Comparison of ENCODE assay signal across 19 cellular contexts in genomic region chr2:75041226-75041625, GRCh38.
"Had no signal": no experiment of that assay in that cellular context is flagged by ENCODE, and none has a peak within 500 bp of the region (broad histone marks: within the 10 kb centered on the region; RNA-seq: fewer than 3 reads in every experiment).

No MANE protein-coding gene starts in this region.

- H3K27me3 Mint-ChIP-seq: effector memory CD8-positive, alpha-beta T cell; naive thymus-derived CD4-positive, alpha-beta T cell; stimulated activated memory B cell treated with anti-CD40 and anti-IgM and Interleukin-4, amounts not matched to agents 10 μg/mL and 1 μg/mL and 100 μg/mL, for 72 hours; stimulated activated naive CD8-positive, alpha-beta T cell treated with anti-CD3 and anti-CD28 coated beads, Interleukin-15, Interleukin-2, amounts not matched to agents 100 ng/mL and 50 ng/mL, for 24 hours had no signal

- H3K4me1 Mint-ChIP-seq: stimulated activated memory B cell treated with anti-CD40 and anti-IgM and Interleukin-4, amounts not matched to agents 10 μg/mL and 1 μg/mL and 100 μg/mL, for 72 hours had no signal

- H3K4me1 ChIP-seq: right lobe of liver, testis had no signal

- H3K9me3 ChIP-seq: neutrophil, psoas muscle, right lobe of liver, spleen, testis, tibial nerve had no signal

- H3K27ac Mint-ChIP-seq: dendritic cell treated with granulocyte-macrophage colony-stimulating factor and Interleukin-4, amounts not matched to agents 40 ng/mL and 50 ng/mL, for 4 days; effector memory CD8-positive, alpha-beta T cell; naive thymus-derived CD4-positive, alpha-beta T cell; stimulated activated memory B cell treated with anti-CD40 and anti-IgM and Interleukin-4, amounts not matched to agents 10 μg/mL and 1 μg/mL and 100 μg/mL, for 72 hours; stimulated activated naive CD8-positive, alpha-beta T cell treated with anti-CD3 and anti-CD28 coated beads, Interleukin-15, Interleukin-2, amounts not matched to agents 100 ng/mL and 50 ng/mL, for 24 hours had no signal

- DNase-seq: effector memory CD8-positive, alpha-beta T cell; foreskin melanocyte; head of caudate nucleus; left ventricle myocardium superior; mammary epithelial cell; naive thymus-derived CD4-positive, alpha-beta T cell; psoas muscle; retina; right lobe of liver; spleen; stimulated activated CD4-positive, alpha-beta T cell treated with anti-CD3 and anti-CD28 coated beads, Interleukin-15, amount 100 ng/mL, for 24 hours; stimulated activated CD4-positive, alpha-beta T cell treated with anti-CD3 and anti-CD28 coated beads, Interleukin-1b, Interleukin-23, amount 100 ng/mL, for 48 hours; stimulated activated CD4-positive, alpha-beta T cell treated with anti-CD3 and anti-CD28 coated beads, Interleukin-4, amount 100 ng/mL, for 24 hours; testis had no signal

- H3K4me3 Mint-ChIP-seq: dendritic cell treated with granulocyte-macrophage colony-stimulating factor and Interleukin-4, amounts not matched to agents 40 ng/mL and 50 ng/mL, for 4 days; effector memory CD8-positive, alpha-beta T cell; stimulated activated memory B cell treated with anti-CD40 and anti-IgM and Interleukin-4, amounts not matched to agents 10 μg/mL and 1 μg/mL and 100 μg/mL, for 72 hours; stimulated activated naive CD8-positive, alpha-beta T cell treated with anti-CD3 and anti-CD28 coated beads, Interleukin-15, Interleukin-2, amounts not matched to agents 100 ng/mL and 50 ng/mL, for 24 hours had no signal

- ATAC-seq: effector memory CD8-positive, alpha-beta T cell; naive thymus-derived CD4-positive, alpha-beta T cell; psoas muscle; stimulated activated memory B cell treated with anti-CD40 and anti-IgM and Interleukin-4, amounts not matched to agents 10 μg/mL and 1 μg/mL and 100 μg/mL, for 72 hours had no signal

- H3K9me3 Mint-ChIP-seq: dendritic cell treated with granulocyte-macrophage colony-stimulating factor and Interleukin-4, amounts not matched to agents 40 ng/mL and 50 ng/mL, for 4 days; effector memory CD8-positive, alpha-beta T cell; naive thymus-derived CD4-positive, alpha-beta T cell; stimulated activated memory B cell treated with anti-CD40 and anti-IgM and Interleukin-4, amounts not matched to agents 10 μg/mL and 1 μg/mL and 100 μg/mL, for 72 hours; stimulated activated naive CD8-positive, alpha-beta T cell treated with anti-CD3 and anti-CD28 coated beads, Interleukin-15, Interleukin-2, amounts not matched to agents 100 ng/mL and 50 ng/mL, for 24 hours had no signal

- H3K36me3 ChIP-seq: neutrophil, right lobe of liver, spleen had no signal

- H3K27me3 ChIP-seq: neutrophil, right lobe of liver, spleen, testis, tibial nerve had no signal

- H3K27ac ChIP-seq: neutrophil, psoas muscle, right lobe of liver had no signal

- H3K4me3 ChIP-seq: psoas muscle, right lobe of liver, testis, tibial nerve had no signal
